Comparison of ENCODE assay signal across 34 cellular contexts in genomic region chrX:14361430-14361829, GRCh38.
"Had no signal": no experiment of that assay in that cellular context is flagged by ENCODE, and none has a peak within 500 bp of the region (broad histone marks: within the 10 kb centered on the region; RNA-seq: fewer than 3 reads in every experiment).

No MANE protein-coding gene starts in this region.

- H3K27ac ChIP-seq: adrenal gland, body of pancreas, brain microvascular endothelial cell, breast epithelium, VCaP had no signal

- H3K4me1 ChIP-seq: adrenal gland, body of pancreas, breast epithelium had no signal

- FAIRE-seq: colon, TTC549 had no signal

- H3K9me3 Mint-ChIP-seq: activated B cell treated with CpG ODN at 0.5 μM for 24 hours; activated CD4-positive, alpha-beta memory T cell treated with anti-CD3 and anti-CD28 coated beads for 36 hours; activated CD4-positive, alpha-beta T cell treated with anti-CD3 and anti-CD28 coated beads, Interleukin-2, amount 10 ng/mL, durations not matched to agents 24 days and 14 days; activated CD8-positive, alpha-beta T cell treated with anti-CD3 and anti-CD28 coated beads for 36 hours; activated naive CD4-positive, alpha-beta T cell treated with anti-CD3 and anti-CD28 coated beads for 36 hours; activated naive CD4-positive, alpha-beta T cell treated with anti-CD3 and anti-CD28 coated beads, Interleukin-2, amount 50 U/mL, for 72 hours; activated naive CD8-positive, alpha-beta T cell treated with anti-CD3 and anti-CD28 coated beads for 36 hours; activated T-cell treated with anti-CD3 and anti-CD28 coated beads, Interleukin-2, amount 50 U/mL, for 4 hours; activated T-helper 1 cell treated with anti-CD3 and anti-CD28 coated beads, Interleukin-12 subunit alpha, Interleukin-12 subunit beta, Interleukin-2, Interleukin-4 antibody, amounts not matched to agents 30 ng/mL and 10 ng/mL and 1 ng/mL, durations not matched to agents 14 hours and 24 hours and 36 hours; activated T-helper 17 cell treated with anti-CD3 and anti-CD28 coated beads, Interleukin-2, amount 50 U/mL, for 72 hours; T-helper 2 cell treated with Interferon-gamma antibody and Interleukin-4, amounts not matched to agents 5 μg/mL and 100 μg/mL, for 36 hours had no signal

- H3K27ac Mint-ChIP-seq: activated B cell treated with CpG ODN at 0.5 μM for 24 hours; activated CD4-positive, alpha-beta memory T cell treated with anti-CD3 and anti-CD28 coated beads for 36 hours; activated CD4-positive, alpha-beta T cell treated with anti-CD3 and anti-CD28 coated beads, Interleukin-2, amount 10 ng/mL, durations not matched to agents 24 days and 14 days; activated CD8-positive, alpha-beta T cell treated with anti-CD3 and anti-CD28 coated beads for 36 hours; activated naive CD4-positive, alpha-beta T cell treated with anti-CD3 and anti-CD28 coated beads for 36 hours; activated naive CD4-positive, alpha-beta T cell treated with anti-CD3 and anti-CD28 coated beads, Interleukin-2, amount 50 U/mL, for 72 hours; activated naive CD8-positive, alpha-beta T cell treated with anti-CD3 and anti-CD28 coated beads for 36 hours; activated T-cell treated with anti-CD3 and anti-CD28 coated beads, Interleukin-2, amount 50 U/mL, for 72 hours; activated T-helper 1 cell treated with anti-CD3 and anti-CD28 coated beads, Interleukin-12 subunit alpha, Interleukin-12 subunit beta, Interleukin-2, Interleukin-4 antibody, amounts not matched to agents 30 ng/mL and 10 ng/mL and 1 ng/mL, durations not matched to agents 14 hours and 24 hours and 36 hours; activated T-helper 17 cell treated with anti-CD3 and anti-CD28 coated beads, Interleukin-2, amount 50 U/mL, for 72 hours; T-helper 2 cell treated with Interferon-gamma antibody and Interleukin-4, amounts not matched to agents 5 μg/mL and 100 μg/mL, for 36 hours had no signal

- ATAC-seq: activated CD8-positive, alpha-beta T cell treated with anti-CD3 and anti-CD28 coated beads for 36 hours; activated naive CD4-positive, alpha-beta T cell treated with anti-CD3 and anti-CD28 coated beads, Interleukin-2, amount 50 U/mL, for 72 hours; activated T-cell treated with anti-CD3 and anti-CD28 coated beads, Interleukin-2, amount 50 U/mL, for 4 hours; activated T-cell treated with anti-CD3 and anti-CD28 coated beads, Interleukin-2, amount 50 U/mL, for 72 hours; activated T-helper 17 cell treated with anti-CD3 and anti-CD28 coated beads, Interleukin-2, amount 50 U/mL, for 72 hours; body of pancreas had no signal

- H3K36me3 Mint-ChIP-seq: activated CD4-positive, alpha-beta memory T cell treated with anti-CD3 and anti-CD28 coated beads for 36 hours; activated naive CD4-positive, alpha-beta T cell treated with anti-CD3 and anti-CD28 coated beads, Interleukin-2, amount 50 U/mL, for 72 hours; activated naive CD8-positive, alpha-beta T cell treated with anti-CD3 and anti-CD28 coated beads for 36 hours had no signal

- H3K4me3 Mint-ChIP-seq: activated B cell treated with CpG ODN at 0.5 μM for 24 hours; activated CD4-positive, alpha-beta memory T cell treated with anti-CD3 and anti-CD28 coated beads for 36 hours; activated CD4-positive, alpha-beta T cell treated with anti-CD3 and anti-CD28 coated beads, Interleukin-2, amount 10 ng/mL, durations not matched to agents 24 days and 14 days; activated CD8-positive, alpha-beta T cell treated with anti-CD3 and anti-CD28 coated beads for 36 hours; activated naive CD4-positive, alpha-beta T cell treated with anti-CD3 and anti-CD28 coated beads for 36 hours; activated naive CD8-positive, alpha-beta T cell treated with anti-CD3 and anti-CD28 coated beads for 36 hours; activated T-cell treated with anti-CD3 and anti-CD28 coated beads, Interleukin-2, amount 50 U/mL, for 4 hours; activated T-cell treated with anti-CD3 and anti-CD28 coated beads, Interleukin-2, amount 50 U/mL, for 72 hours; activated T-helper 1 cell treated with anti-CD3 and anti-CD28 coated beads, Interleukin-12 subunit alpha, Interleukin-12 subunit beta, Interleukin-2, Interleukin-4 antibody, amounts not matched to agents 30 ng/mL and 10 ng/mL and 1 ng/mL, durations not matched to agents 14 hours and 24 hours and 36 hours; activated T-helper 17 cell treated with anti-CD3 and anti-CD28 coated beads, Interleukin-2, amount 50 U/mL, for 72 hours; T-helper 2 cell treated with Interferon-gamma antibody and Interleukin-4, amounts not matched to agents 5 μg/mL and 100 μg/mL, for 36 hours had no signal

- H3K27me3 ChIP-seq: adrenal gland, body of pancreas, brain microvascular endothelial cell had no signal

- H3K4me1 Mint-ChIP-seq: activated B cell treated with CpG ODN at 0.5 μM for 24 hours; activated CD4-positive, alpha-beta T cell treated with anti-CD3 and anti-CD28 coated beads, Interleukin-2, amount 10 ng/mL, durations not matched to agents 24 days and 14 days; activated naive CD8-positive, alpha-beta T cell treated with anti-CD3 and anti-CD28 coated beads for 36 hours; activated T-helper 17 cell treated with anti-CD3 and anti-CD28 coated beads, Interleukin-2, amount 50 U/mL, for 72 hours had no signal

- H3K4me3 ChIP-seq: adrenal gland, body of pancreas, breast epithelium had no signal

- H3K9me3 ChIP-seq: adrenal gland, body of pancreas, breast epithelium had no signal

- H3K36me3 ChIP-seq: adrenal gland, brain microvascular endothelial cell, breast epithelium had no signal

- DNase-seq: activated B cell treated with CpG ODN at 0.5 μM for 24 hours; activated CD4-positive, alpha-beta memory T cell treated with anti-CD3 and anti-CD28 coated beads for 36 hours; activated CD4-positive, alpha-beta T cell treated with anti-CD3 and anti-CD28 coated beads for 4 hours; activated CD4-positive, alpha-beta T cell treated with anti-CD3 and anti-CD28 coated beads, Interleukin-2, amount 10 ng/mL, durations not matched to agents 24 days and 14 days; activated CD4-positive, alpha-beta T cell treated with anti-CD3 and anti-CD28 coated beads, Interleukin-2, amount 50 U/mL, for 1 hour; activated CD4-positive, alpha-beta T cell treated with anti-CD3 and anti-CD28 coated beads, Interleukin-2, amount 50 U/mL, for 4 hours; activated CD4-positive, CD25-positive, alpha-beta regulatory T cell treated with anti-CD3 and anti-CD28 coated beads, Interleukin-2, amount 50 U/mL, for 72 hours; activated CD8-positive, alpha-beta memory T cell treated with anti-CD3 and anti-CD28 coated beads, Interleukin-2, amount 50 U/mL, for 4 hours; activated CD8-positive, alpha-beta T cell treated with anti-CD3 and anti-CD28 coated beads for 36 hours; activated effector memory CD4-positive, alpha-beta T cell treated with anti-CD3 and anti-CD28 coated beads, Interleukin-2, amount 50 U/mL, for 16 hours; activated gamma-delta T cell treated with Interleukin-2 at 50 U/mL for 16 hours; activated naive CD4-positive, alpha-beta T cell; activated naive CD4-positive, alpha-beta T cell treated with anti-CD3 and anti-CD28 coated beads for 36 hours; activated naive CD4-positive, alpha-beta T cell treated with anti-CD3 and anti-CD28 coated beads, Interleukin-2, amount 50 U/mL, for 16 hours; activated naive CD8-positive, alpha-beta T cell treated with anti-CD3 and anti-CD28 coated beads for 36 hours; activated T-cell treated with anti-CD3 and anti-CD28 coated beads for 4 hours; activated T-cell treated with anti-CD3 and anti-CD28 coated beads, Interleukin-2, amount 50 U/mL, for 1 hour; activated T-cell treated with anti-CD3 and anti-CD28 coated beads, Interleukin-2, amount 50 U/mL, for 4 hours; activated T-cell treated with anti-CD3 and anti-CD28 coated beads, Interleukin-2, amount 50 U/mL, for 72 hours; adrenal gland; amniotic stem cell; aorta; body of pancreas; brain microvascular endothelial cell; central memory CD4-positive, alpha-beta T cell; T-helper 9 cell had no signal

- H3K27me3 Mint-ChIP-seq: activated B cell treated with CpG ODN at 0.5 μM for 24 hours; activated CD4-positive, alpha-beta memory T cell treated with anti-CD3 and anti-CD28 coated beads for 36 hours; activated CD4-positive, alpha-beta T cell treated with anti-CD3 and anti-CD28 coated beads, Interleukin-2, amount 10 ng/mL, durations not matched to agents 24 days and 14 days; activated CD8-positive, alpha-beta T cell treated with anti-CD3 and anti-CD28 coated beads for 36 hours; activated naive CD8-positive, alpha-beta T cell treated with anti-CD3 and anti-CD28 coated beads for 36 hours; activated T-helper 17 cell treated with anti-CD3 and anti-CD28 coated beads, Interleukin-2, amount 50 U/mL, for 72 hours had no signal
